In the genomic region with DNA sequence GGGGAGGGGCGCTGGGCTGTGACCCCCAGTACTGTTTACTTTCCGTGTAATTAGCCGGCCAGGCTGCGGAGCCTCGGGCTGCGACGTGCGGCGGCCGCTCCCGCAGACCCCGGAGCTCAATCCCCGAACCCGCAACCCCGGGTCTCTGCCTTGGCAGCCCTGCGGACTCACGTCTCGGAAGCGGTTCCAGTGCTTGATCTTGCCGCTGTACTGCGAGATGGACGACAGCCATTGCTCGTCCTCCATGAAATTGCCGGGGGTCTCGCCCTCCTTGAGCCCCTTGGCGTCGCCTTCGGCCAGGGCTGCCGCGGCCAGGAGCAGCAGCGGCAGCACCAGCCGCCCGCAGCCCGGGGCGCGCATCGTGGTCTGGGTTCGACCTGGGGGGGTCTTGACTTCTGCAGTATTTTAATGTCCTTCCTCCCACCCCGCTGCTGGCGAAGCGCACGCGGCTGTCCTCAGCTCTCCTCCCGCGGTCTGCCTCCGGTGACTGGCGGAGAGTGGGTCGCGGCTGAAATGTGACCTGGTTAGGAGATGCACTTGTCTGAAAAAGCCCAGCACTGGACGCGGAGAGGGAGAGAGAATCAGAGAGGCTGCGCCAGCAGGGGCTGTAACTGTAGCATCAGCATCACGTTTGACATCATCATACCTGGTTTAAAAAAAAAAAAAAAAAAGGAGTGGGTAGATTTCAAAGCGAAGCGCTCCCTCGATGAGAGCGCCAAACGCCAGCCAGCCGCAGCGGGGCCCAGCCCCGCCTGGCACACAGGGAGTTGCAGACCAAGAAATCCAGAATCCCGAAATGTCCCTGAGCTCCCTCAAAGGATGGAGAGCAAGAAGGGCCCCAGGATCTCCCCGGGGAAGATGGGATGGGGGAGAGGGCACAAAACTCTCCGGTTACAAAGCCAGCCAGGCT, we compare ENCODE assay signal across 8 cellular contexts. TPM values are rescaled to one million over a fixed set of nuclear protein-coding genes. Genes with fewer than 3 reads are reported as not detected.
A peak's percentile ranks its signal among the peaks of the same experiment; 100 is the strongest.
DNase-seq lines count a peak whose midpoint lies in the region; ATAC-seq and TF ChIP-seq lines count a peak whose summit lies in the region.

A gene with protein sequence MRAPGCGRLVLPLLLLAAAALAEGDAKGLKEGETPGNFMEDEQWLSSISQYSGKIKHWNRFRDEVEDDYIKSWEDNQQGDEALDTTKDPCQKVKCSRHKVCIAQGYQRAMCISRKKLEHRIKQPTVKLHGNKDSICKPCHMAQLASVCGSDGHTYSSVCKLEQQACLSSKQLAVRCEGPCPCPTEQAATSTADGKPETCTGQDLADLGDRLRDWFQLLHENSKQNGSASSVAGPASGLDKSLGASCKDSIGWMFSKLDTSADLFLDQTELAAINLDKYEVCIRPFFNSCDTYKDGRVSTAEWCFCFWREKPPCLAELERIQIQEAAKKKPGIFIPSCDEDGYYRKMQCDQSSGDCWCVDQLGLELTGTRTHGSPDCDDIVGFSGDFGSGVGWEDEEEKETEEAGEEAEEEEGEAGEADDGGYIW (minus strand): TSS at position 583 of the 910 bp plus-strand sequence. CDS start 223 bp downstream, at position 360.

- H2BK5ac ChIP-seq in mesendoderm (ENCODE audit: low read length): no peak within 1 kb of the TSS

- H3K27me3 ChIP-seq in HUES6 (ENCODE audit: control insufficient read depth, insufficient read depth, low read length): peaks cover 65% of the 10 kb centered on the region
- H3K27me3 ChIP-seq in mesendoderm (ENCODE audit: insufficient read depth, low read length, poor library complexity): peaks cover 29% of the 10 kb centered on the region

- H2BK15ac ChIP-seq in mesendoderm (replicated peaks; ENCODE audit: low read depth): no peak within 1 kb of the TSS

- no peak within 1 kb of the TSS for H2BK120ac ChIP-seq in mesendoderm (ENCODE audit: low read depth, low read length)

- H4K5ac ChIP-seq in mesendoderm (ENCODE audit: low read length): no peak within 1 kb of the TSS

- H4K8ac ChIP-seq in mesendoderm (ENCODE audit: low read depth, low read length): no peak within 1 kb of the TSS

- H3K27ac ChIP-seq in HUES6 (ENCODE audit: low read depth, low read length): no peak within 1 kb of the TSS
- H3K27ac ChIP-seq in coronary artery: peak within 1 kb of the TSS in 1 of 2 donors; percentile 35
- H3K27ac ChIP-seq in mesendoderm (ENCODE audit: low read depth, low read length): no peak within 1 kb of the TSS

- H3K4me3 ChIP-seq in HUES6 (ENCODE audit: low read depth, low read length) (peak within 1 kb of the TSS; percentile 68), coronary artery (peak within 1 kb of the TSS; percentile 71), mesendoderm (ENCODE audit: low read length) (peak within 1 kb of the TSS; percentile 3)

- H3K4me1 ChIP-seq in HUES6 (ENCODE audit: control insufficient read depth, insufficient read depth, low read length) (peaks cover 17% of the 10 kb centered on the region), mesendoderm (ENCODE audit: control insufficient read depth, low read depth, low read length) (peaks cover 2% of the 10 kb centered on the region)

- no peaks in the 10 kb centered on the region for H3K36me3 ChIP-seq in HUES6 (ENCODE audit: control insufficient read depth, insufficient read depth, low read length)
- no peaks in the 10 kb centered on the region for H3K36me3 ChIP-seq in mesendoderm (ENCODE audit: control insufficient read depth, insufficient read depth, low read length)

- H3K18ac ChIP-seq in mesendoderm (ENCODE audit: low read length): no peak within 1 kb of the TSS

- no peak for TF ChIP-seq CTCF in coronary artery (IDR thresholded peaks at IDR 0.05)

- no peaks in the 10 kb centered on the region for H3K9me3 ChIP-seq in HUES6 (ENCODE audit: control insufficient read depth, insufficient read depth, low read depth, low read length)

- no CpG with 5 or more reads among the region's 64 CpGs for WGBS in mesendoderm (ENCODE audit: extremely low coverage, insufficient coverage, low lambda C conversion rate)

- H3K23ac ChIP-seq in mesendoderm (ENCODE audit: low read length): no peak within 1 kb of the TSS

- peak within 1 kb of the TSS; percentile 18 for H3K9ac ChIP-seq in HUES6 (ENCODE audit: low read length)
- peak within 1 kb of the TSS; percentile 55 for H3K9ac ChIP-seq in mesendoderm (ENCODE audit: low read length)

- peak; percentile 46 to 56 for DNase-seq in activated CD4-positive, alpha-beta T cell treated with anti-CD3 and anti-CD28 coated beads, Interleukin-2, amount 50 U/mL, for 24 hours (ENCODE audit: low read depth in 1 of 2, low spot score in 1 of 2)
- DNase-seq in coronary artery (ENCODE audit: low spot score) (no peak), mesendoderm (peak; percentile 48), DMS153 treated with DMSO at 0.1 percent for 48 hours (lab: John Stamatoyannopoulos, UW; ENCODE audit: unreplicated experiment) (no peak), NCI-H187 (lab: John Stamatoyannopoulos, UW) (no peak)
- peak; percentile 37 to 53 for DNase-seq in stimulated activated CD8-positive, alpha-beta memory T cell treated with anti-CD3 and anti-CD28 coated beads, Interleukin-2, amount 100 ng/mL, for 1 hour (ENCODE audit: low read depth in 2 of 2)

- peak within 1 kb of the TSS; percentile 54 for H3K4me2 ChIP-seq in mesendoderm (ENCODE audit: low read length)

- no peak within 1 kb of the TSS for H2AK5ac ChIP-seq in mesendoderm (ENCODE audit: low read length)

- H3K79me1 ChIP-seq in mesendoderm (ENCODE audit: low read length): no peaks in the 10 kb centered on the region

- H3K79me2 ChIP-seq in mesendoderm (ENCODE audit: control insufficient read depth, insufficient read depth, low read length): no peaks in the 10 kb centered on the region

- no peak within 1 kb of the TSS for H3K4ac ChIP-seq in mesendoderm (ENCODE audit: low read depth, low read length)

- peak within 1 kb of the TSS; percentile 60 for H3K56ac ChIP-seq in mesendoderm (ENCODE audit: low read length)

- no peak for ATAC-seq in HG03175 (IDR thresholded peaks at IDR 0.05; ENCODE audit: unreplicated experiment)

RNA-seq across cellular contexts. Expression of the gene that starts here (rescaled TPM):
- polyA plus RNA-seq in mesendoderm (2013, experiment 1 of 2): 1.2 TPM
- 1.1 TPM for polyA plus RNA-seq in mesendoderm (2013, experiment 2 of 2)

Comparison
In these comparisons a context has a peak if more than half of its experiments do, and no peak if none do; other contexts are left out.
1. H3K4me3 ChIP-seq: peak in every context shown above with its lines; median percentile 71 in coronary artery; 68 in HUES6; 3 in mesendoderm.
2. DNase-seq: peak in activated CD4-positive, alpha-beta T cell treated with anti-CD3 and anti-CD28 coated beads, Interleukin-2, amount 50 U/mL, for 24 hours (2 of 2), mesendoderm (single experiment) and stimulated activated CD8-positive, alpha-beta memory T cell treated with anti-CD3 and anti-CD28 coated beads, Interleukin-2, amount 100 ng/mL, for 1 hour (2 of 2); none in coronary artery (single experiment), DMS153 treated with DMSO at 0.1 percent for 48 hours (single experiment) and NCI-H187 (0 of 2).